8 cellular contexts compared by ENCODE assay signal in genomic region chr3:49092948-49093852, GRCh38. TPM values are rescaled to one million over a fixed set of nuclear protein-coding genes. Genes with fewer than 3 reads are reported as not detected.
A peak's percentile ranks its signal among the peaks of the same experiment; 100 is the strongest.
DNase-seq lines count a peak whose midpoint lies in the region; ATAC-seq and TF ChIP-seq lines count a peak whose summit lies in the region.

No MANE protein-coding gene starts in this region.

- H3K4me1 Mint-ChIP-seq in activated CD8-positive, alpha-beta memory T cell treated with anti-CD3 and anti-CD28 coated beads, Interleukin-2, amount 10 ng/mL, durations not matched to agents 7 days and 5 days: peaks cover 41% of the 10 kb centered on the region
- H3K4me1 Mint-ChIP-seq in endodermal cell (peaks cover 2% of the 10 kb centered on the region), mesothelial cell of epicardium (peaks cover 27% of the 10 kb centered on the region)

- H3K4me1 ChIP-seq in endodermal cell (ENCODE audit: control insufficient read depth, insufficient read depth, low read length): peaks cover 3% of the 10 kb centered on the region

- H3K27ac Mint-ChIP-seq in activated CD8-positive, alpha-beta memory T cell treated with anti-CD3 and anti-CD28 coated beads, Interleukin-2, amount 10 ng/mL, durations not matched to agents 7 days and 5 days: peak overlapping the region; percentile 96
- H3K27ac Mint-ChIP-seq in endodermal cell: peak overlapping the region; percentile 99
- peak overlapping the region; percentile 98 for H3K27ac Mint-ChIP-seq in mesothelial cell of epicardium

- H3K27me3 ChIP-seq in endodermal cell (ENCODE audit: control insufficient read depth, insufficient read depth, low read length, poor library complexity, severe bottlenecking): no peaks in the 10 kb centered on the region

- H3K4me3 Mint-ChIP-seq in activated CD8-positive, alpha-beta memory T cell treated with anti-CD3 and anti-CD28 coated beads, Interleukin-2, amount 10 ng/mL, durations not matched to agents 7 days and 5 days: peak overlapping the region; percentile 89
- H3K4me3 Mint-ChIP-seq in endodermal cell (peak overlapping the region; percentile 93), mesothelial cell of epicardium (peak overlapping the region; percentile 91)

- ATAC-seq in GM18909 (IDR thresholded peaks at IDR 0.05; ENCODE audit: poor library complexity, unreplicated experiment) (peak; percentile 41), HG03280 (IDR thresholded peaks at IDR 0.05; ENCODE audit: unreplicated experiment) (peak; percentile 42)
- peak; percentile 46 for ATAC-seq in activated CD8-positive, alpha-beta memory T cell treated with anti-CD3 and anti-CD28 coated beads, Interleukin-2, amount 10 ng/mL, durations not matched to agents 7 days and 5 days

- TF ChIP-seq CTCF in endodermal cell (conservative IDR thresholded peaks at IDR 0.05) (no peak), mesothelial cell of epicardium (IDR thresholded peaks at IDR 0.05; ENCODE audit: unreplicated experiment) (no peak)

- H3K36me3 ChIP-seq in endodermal cell (ENCODE audit: control insufficient read depth, insufficient read depth, low read length): peaks cover 57% of the 10 kb centered on the region

- 0% methylated on average over 19 to 85 of the region's 85 CpGs for WGBS in endodermal cell (ENCODE audit: insufficient coverage in 1 of 2, insufficient read length in 1 of 2), 2 experiments

- H3K9ac ChIP-seq in endodermal cell (ENCODE audit: extremely low read depth, low read length, poor library complexity, severe bottlenecking): peak overlapping the region; percentile 98

- H3K9me3 ChIP-seq in endodermal cell (ENCODE audit: control insufficient read depth, low read length): no peaks in the 10 kb centered on the region

- H3K36me3 Mint-ChIP-seq in activated CD8-positive, alpha-beta memory T cell treated with anti-CD3 and anti-CD28 coated beads, Interleukin-2, amount 10 ng/mL, durations not matched to agents 7 days and 5 days: peaks cover 23% of the 10 kb centered on the region
- H3K36me3 Mint-ChIP-seq in endodermal cell (ENCODE audit: low read depth) (peaks cover 36% of the 10 kb centered on the region), mesothelial cell of epicardium (peaks cover 10% of the 10 kb centered on the region)

- peak; percentile 81 for DNase-seq in AG20443 (ENCODE audit: low spot score)
- DNase-seq in NCI-H69 (lab: John Stamatoyannopoulos, UW): peak; percentile 83
- DNase-seq in activated CD8-positive, alpha-beta memory T cell treated with anti-CD3 and anti-CD28 coated beads, Interleukin-2, amount 10 ng/mL, durations not matched to agents 7 days and 5 days: peak; percentile 90
- peak; percentile 91 for DNase-seq in endodermal cell
- peak; percentile 67 to 79 for DNase-seq in mesothelial cell of epicardium (ENCODE audit: low spot score in 2 of 2, unreplicated experiment in 2 of 2)
- DNase-seq in stimulated activated CD8-positive, alpha-beta memory T cell treated with anti-CD3 and anti-CD28 coated beads, Interleukin-15, amount 100 ng/mL, for 24 hours (ENCODE audit: low read depth): peak; percentile 73

- H3K9me3 Mint-ChIP-seq in activated CD8-positive, alpha-beta memory T cell treated with anti-CD3 and anti-CD28 coated beads, Interleukin-2, amount 10 ng/mL, durations not matched to agents 7 days and 5 days (ENCODE audit: low read depth): no peaks in the 10 kb centered on the region
- H3K9me3 Mint-ChIP-seq in endodermal cell: no peaks in the 10 kb centered on the region
- no peaks in the 10 kb centered on the region for H3K9me3 Mint-ChIP-seq in mesothelial cell of epicardium

- CTCF ChIA-PET in activated CD8-positive, alpha-beta memory T cell treated with anti-CD3 and anti-CD28 coated beads, Interleukin-2, amount 10 ng/mL, durations not matched to agents 7 days and 5 days (lab: Charles Lee): interaction anchor here (0.6 to 3.3 kb wide), 23 partner anchors 10 to 407 kb away, joined by 3 to 44 read pairs (median 5); partner anchors contain the start of genes DAG1, IMPDH2, KLHDC8B and NCKIPSD

- peak overlapping the region; percentile 99 for H3K27ac ChIP-seq in endodermal cell (ENCODE audit: low read depth, low read length)

- peak overlapping the region; percentile 97 for H3K4me3 ChIP-seq in endodermal cell (ENCODE audit: low read length)

- no peaks in the 10 kb centered on the region for H3K27me3 Mint-ChIP-seq in activated CD8-positive, alpha-beta memory T cell treated with anti-CD3 and anti-CD28 coated beads, Interleukin-2, amount 10 ng/mL, durations not matched to agents 7 days and 5 days
- H3K27me3 Mint-ChIP-seq in endodermal cell (ENCODE audit: insufficient read depth) (no peaks in the 10 kb centered on the region), mesothelial cell of epicardium (ENCODE audit: low read depth) (no peaks in the 10 kb centered on the region)

RNA-seq across cellular contexts. Expression of gene QRICH1, which starts 0.7 kb away (rescaled TPM):
- total RNA-seq in activated CD8-positive, alpha-beta memory T cell treated with anti-CD3 and anti-CD28 coated beads, Interleukin-2, amount 10 ng/mL, durations not matched to agents 7 days and 5 days: 100 to 1,000 TPM; 142 to 149 TPM
- 100 to 1,000 TPM; 127 to 155 TPM for total RNA-seq in endodermal cell
- polyA plus RNA-seq in endodermal cell (2013, experiment 1 of 2): 108 TPM
- 96.8 TPM for polyA plus RNA-seq in endodermal cell (2013, experiment 2 of 2)
- total RNA-seq in mesothelial cell of epicardium: 130 to 133 TPM (median 132 TPM) in 3 replicates

RNA-seq across cellular contexts. Expression of gene QARS1, which starts 11.4 kb away (rescaled TPM):
- 100 to 1,000 TPM; 234 to 245 TPM for total RNA-seq in activated CD8-positive, alpha-beta memory T cell treated with anti-CD3 and anti-CD28 coated beads, Interleukin-2, amount 10 ng/mL, durations not matched to agents 7 days and 5 days
- 100 to 1,000 TPM; 314 to 358 TPM for total RNA-seq in endodermal cell
- polyA plus RNA-seq in endodermal cell (2013, experiment 1 of 2): 290 TPM
- 278 TPM for polyA plus RNA-seq in endodermal cell (2013, experiment 2 of 2)
- total RNA-seq in mesothelial cell of epicardium: 364 to 373 TPM (median 373 TPM) in 3 replicates

RNA-seq across cellular contexts. Expression of gene USP19, which starts 27.4 kb away (rescaled TPM):
- total RNA-seq in activated CD8-positive, alpha-beta memory T cell treated with anti-CD3 and anti-CD28 coated beads, Interleukin-2, amount 10 ng/mL, durations not matched to agents 7 days and 5 days: 10 to 100 TPM; 58.3 to 68.6 TPM
- total RNA-seq in endodermal cell: 10 to 100 TPM; 61.5 to 63.2 TPM
- 50.7 TPM for polyA plus RNA-seq in endodermal cell (2013, experiment 1 of 2)
- polyA plus RNA-seq in endodermal cell (2013, experiment 2 of 2): 43.1 TPM
- total RNA-seq in mesothelial cell of epicardium: 76.2 to 79.7 TPM (median 76.6 TPM) in 3 replicates

RNA-seq across cellular contexts. Expression of gene LAMB2, which starts 39.6 kb away (rescaled TPM):
- total RNA-seq in activated CD8-positive, alpha-beta memory T cell treated with anti-CD3 and anti-CD28 coated beads, Interleukin-2, amount 10 ng/mL, durations not matched to agents 7 days and 5 days: not detected
- total RNA-seq in endodermal cell (10 to 100 TPM; 83.6 to 97.8 TPM), mesothelial cell of epicardium (335 to 359 TPM (median 348 TPM) in 3 replicates)
- polyA plus RNA-seq in endodermal cell (2013, experiment 1 of 2): 159 TPM
- polyA plus RNA-seq in endodermal cell (2013, experiment 2 of 2): 154 TPM

Comparison
In these comparisons a context has a peak if more than half of its experiments do, and no peak if none do; other contexts are left out.
1. Peak in every context shown above with its lines: DNase-seq, ATAC-seq, H3K4me3 ChIP-seq and H3K27ac ChIP-seq.